Comparison of ENCODE assay signal across 31 cellular contexts in genomic region chr13:47076536-47076935, GRCh38.
"Had no signal": no experiment of that assay in that cellular context is flagged by ENCODE, and none has a peak within 500 bp of the region (broad histone marks: within the 10 kb centered on the region; RNA-seq: fewer than 3 reads in every experiment).

No MANE protein-coding gene starts in this region.

- H3K4me1 ChIP-seq: esophagus muscularis mucosa, gastroesophageal sphincter, pancreas, prostate gland, tibial nerve had no signal

- DNase-seq: activated CD4-positive, alpha-beta memory T cell treated with anti-CD3 and anti-CD28 coated beads, Interleukin-2, amount 10 ng/mL, durations not matched to agents 7 days and 5 days; activated CD4-positive, alpha-beta T cell treated with anti-CD3 and anti-CD28 coated beads for 1 hour; activated CD4-positive, alpha-beta T cell treated with anti-CD3 and anti-CD28 coated beads, Interleukin-2, amount 10 ng/mL, durations not matched to agents 7 days and 5 days; activated CD8-positive, alpha-beta memory T cell treated with anti-CD3 and anti-CD28 coated beads, Interleukin-2, amount 50 U/mL, for 48 hours; activated gamma-delta T cell treated with Interleukin-2 at 50 U/mL for 16 hours; activated naive CD4-positive, alpha-beta T cell treated with anti-CD3 and anti-CD28 coated beads, Interleukin-2, amount 50 U/mL, for 16 hours; activated T-cell treated with anti-CD3 and anti-CD28 coated beads, Interleukin-2, amount 50 U/mL, for 4 hours; amygdala; endodermal cell; hippocampal formation; left colon; mammary epithelial cell; naive thymus-derived CD4-positive, alpha-beta T cell; pancreas; retina; stimulated activated CD4-positive, alpha-beta T cell treated with anti-CD3 and anti-CD28 coated beads, Interleukin-15, amount 100 ng/mL, for 24 hours; stimulated activated CD4-positive, alpha-beta T cell treated with anti-CD3 and anti-CD28 coated beads, Interleukin-2, amount 100 ng/mL, for 24 hours; stimulated activated naive CD4-positive, alpha-beta T cell; T-helper 17 cell had no signal

- H3K4me3 Mint-ChIP-seq: activated CD4-positive, alpha-beta memory T cell treated with anti-CD3 and anti-CD28 coated beads, Interleukin-2, amount 10 ng/mL, durations not matched to agents 7 days and 5 days; activated CD4-positive, alpha-beta T cell treated with anti-CD3 and anti-CD28 coated beads, Interleukin-2, amount 10 ng/mL, durations not matched to agents 7 days and 5 days; activated T-cell treated with anti-CD3 and anti-CD28 coated beads, Interleukin-2, amount 50 U/mL, for 4 hours; activated T-helper 17 cell treated with anti-CD3 and anti-CD28 coated beads, Interleukin-2, amount 50 U/mL, for 72 hours; central memory CD8-positive, alpha-beta T cell; dendritic cell treated with granulocyte-macrophage colony-stimulating factor and Interleukin-4, amounts not matched to agents 40 ng/mL and 50 ng/mL, for 4 days; endodermal cell; naive thymus-derived CD4-positive, alpha-beta T cell; T-helper 17 cell; WTC11 had no signal

- H3K27me3 Mint-ChIP-seq: activated T-helper 17 cell treated with anti-CD3 and anti-CD28 coated beads, Interleukin-2, amount 50 U/mL, for 72 hours; central memory CD8-positive, alpha-beta T cell; dendritic cell treated with granulocyte-macrophage colony-stimulating factor and Interleukin-4, amounts not matched to agents 40 ng/mL and 50 ng/mL, for 4 days; T-helper 17 cell had no signal

- FAIRE-seq: bronchial epithelial cell, keratinocyte, pancreas, urothelium cell line had no signal

- H3K27ac ChIP-seq: esophagus muscularis mucosa, gastroesophageal sphincter, pancreas, prostate gland, tibial nerve had no signal

- H3K4me1 Mint-ChIP-seq: activated CD4-positive, alpha-beta memory T cell treated with anti-CD3 and anti-CD28 coated beads, Interleukin-2, amount 10 ng/mL, durations not matched to agents 7 days and 5 days; activated CD4-positive, alpha-beta T cell treated with anti-CD3 and anti-CD28 coated beads, Interleukin-2, amount 10 ng/mL, durations not matched to agents 7 days and 5 days; activated T-helper 17 cell treated with anti-CD3 and anti-CD28 coated beads, Interleukin-2, amount 50 U/mL, for 72 hours; central memory CD8-positive, alpha-beta T cell; naive thymus-derived CD4-positive, alpha-beta T cell; T-helper 17 cell; WTC11 had no signal

- H3K36me3 ChIP-seq: esophagus muscularis mucosa, gastroesophageal sphincter, pancreas, prostate gland, tibial nerve had no signal

- H3K9me3 ChIP-seq: pancreas, prostate gland had no signal

- H3K4me3 ChIP-seq: esophagus muscularis mucosa, gastroesophageal sphincter, pancreas, prostate gland, smooth muscle cell, tibial nerve had no signal

- H3K27me3 ChIP-seq: esophagus muscularis mucosa, gastroesophageal sphincter, pancreas, tibial nerve had no signal

- H3K4me2 ChIP-seq: smooth muscle cell had no signal

- H3K27ac Mint-ChIP-seq: activated CD4-positive, alpha-beta memory T cell treated with anti-CD3 and anti-CD28 coated beads, Interleukin-2, amount 10 ng/mL, durations not matched to agents 7 days and 5 days; activated CD4-positive, alpha-beta T cell treated with anti-CD3 and anti-CD28 coated beads, Interleukin-2, amount 10 ng/mL, durations not matched to agents 7 days and 5 days; activated T-helper 17 cell treated with anti-CD3 and anti-CD28 coated beads, Interleukin-2, amount 50 U/mL, for 72 hours; dendritic cell treated with granulocyte-macrophage colony-stimulating factor and Interleukin-4, amounts not matched to agents 40 ng/mL and 50 ng/mL, for 4 days; endodermal cell; naive thymus-derived CD4-positive, alpha-beta T cell; T-helper 17 cell; WTC11 had no signal
